In the genomic region with DNA sequence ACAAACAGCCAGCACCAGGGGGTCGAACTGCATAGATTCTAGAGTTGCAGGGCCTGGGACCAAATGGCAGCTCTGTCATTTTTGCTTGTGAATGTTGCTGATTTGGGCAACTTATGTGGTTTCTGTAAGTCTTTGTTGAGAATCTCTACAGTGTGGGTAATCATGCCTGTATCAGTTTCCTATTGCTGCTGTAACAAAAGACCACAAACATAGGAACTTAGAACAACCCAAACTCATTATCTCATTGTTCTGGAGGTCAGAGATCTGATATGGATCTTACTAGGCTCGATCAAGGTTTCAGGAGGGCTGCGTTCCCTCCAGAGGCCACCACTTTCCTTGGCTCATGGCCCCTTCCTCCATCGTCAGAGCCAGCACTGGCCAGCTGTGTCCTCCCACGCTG, we compare ENCODE assay signal across 15 cellular contexts.
DNase-seq lines count a peak whose midpoint lies in the region; ATAC-seq and TF ChIP-seq lines count a peak whose summit lies in the region.
"Had no signal": no experiment of that assay in that cellular context is flagged by ENCODE, and none has a peak within 500 bp of the region (broad histone marks: within the 10 kb centered on the region; RNA-seq: fewer than 3 reads in every experiment).

No MANE protein-coding gene starts in this region.

- ATAC-seq in right lobe of liver (no peak), HG03571 (IDR thresholded peaks at IDR 0.05; ENCODE audit: unreplicated experiment) (no peak), GM21737 (IDR thresholded peaks at IDR 0.05; ENCODE audit: unreplicated experiment) (no peak), HG02852 (IDR thresholded peaks at IDR 0.05; ENCODE audit: unreplicated experiment) (no peak)

- DNase-seq in endodermal cell: peak; percentile 22
- DNase-seq in right lobe of liver: no peak
- DNase-seq: 8988T; C1 segment of cervical spinal cord; Calu3; CD4-positive, alpha-beta memory T cell; COR-L47; DMS153; DND-41; GOT3 had no signal

- no peak overlapping the region for H3K27ac Mint-ChIP-seq in endodermal cell
- H3K27ac Mint-ChIP-seq: CD4-positive, alpha-beta memory T cell had no signal

- H3K27ac ChIP-seq in HEK293 (ENCODE audit: extremely low read depth, low read depth, low read length) (no peak overlapping the region), endodermal cell (ENCODE audit: low read depth, low read length) (peak overlapping the region; percentile 53), right lobe of liver (peak overlapping the region in 1 of 3 donors; percentile 79)

- peaks cover 5% of the 10 kb centered on the region for H3K4me1 Mint-ChIP-seq in endodermal cell
- H3K4me1 Mint-ChIP-seq: CD4-positive, alpha-beta memory T cell had no signal

- POLR2A ChIA-PET in HEK293 (lab: Yijun Ruan, JAX): interaction anchor here (1.0 kb wide), 1 partner anchor 15 kb away, joined by 4 read pairs; no protein-coding TSS in a partner anchor

- H3K36me3 ChIP-seq in HEK293 (ENCODE audit: control insufficient read depth in 2 of 2, insufficient read depth in 1 of 2, low read length in 2 of 2): no peaks in the 10 kb centered on the region
- H3K36me3 ChIP-seq in endodermal cell (ENCODE audit: control insufficient read depth, insufficient read depth, low read length): no peaks in the 10 kb centered on the region
- H3K36me3 ChIP-seq in right lobe of liver: no peaks in the 10 kb centered on the region
- H3K36me3 ChIP-seq: HAP-1 had no signal

- H3K4me1 ChIP-seq in HEK293 (ENCODE audit: control insufficient read depth, insufficient read depth, low read length) (no peaks in the 10 kb centered on the region), endodermal cell (ENCODE audit: control insufficient read depth, insufficient read depth, low read length) (no peaks in the 10 kb centered on the region), right lobe of liver (peaks cover 0 to 50% (median 8%) of the 10 kb centered on the region in 4 donors)
- H3K4me1 ChIP-seq: HAP-1 had no signal

- H3K4me3 Mint-ChIP-seq in endodermal cell: no peak overlapping the region
- H3K4me3 Mint-ChIP-seq: CD4-positive, alpha-beta memory T cell had no signal

- peaks cover 5% of the 10 kb centered on the region for H3K36me3 Mint-ChIP-seq in endodermal cell (ENCODE audit: low read depth)
- H3K36me3 Mint-ChIP-seq: CD4-positive, alpha-beta memory T cell had no signal

- no peaks in the 10 kb centered on the region for H3K9me3 ChIP-seq in HEK293 (ENCODE audit: control insufficient read depth, insufficient read depth, low read depth, low read length)
- H3K9me3 ChIP-seq in endodermal cell (ENCODE audit: control insufficient read depth, low read length): peaks cover 10% of the 10 kb centered on the region
- H3K9me3 ChIP-seq in right lobe of liver: no peaks in the 10 kb centered on the region
- H3K9me3 ChIP-seq: HAP-1 had no signal

- WGBS in endodermal cell (ENCODE audit: insufficient coverage in 1 of 2, insufficient read length in 1 of 2), 2 experiments: 82 to 91% methylated on average over 3 to 5 of the region's 5 CpGs
- 80% methylated on average over 1 of the region's 5 CpGs for WGBS in right lobe of liver (ENCODE audit: insufficient coverage, low coverage, low lambda C conversion rate, missing lambda C conversion rate)

- CTCF ChIA-PET in HEK293 (lab: Yijun Ruan, JAX): no interaction called here

- peaks cover 9% of the 10 kb centered on the region for H3K9me3 Mint-ChIP-seq in endodermal cell

- intact Hi-C loops in right lobe of liver (cut with DNase I): no loop called here

- no peak overlapping the region for H3K4me3 ChIP-seq in HEK293 (ENCODE audit: low read depth, low read length)
- H3K4me3 ChIP-seq in endodermal cell (ENCODE audit: low read length): no peak overlapping the region
- H3K4me3 ChIP-seq in right lobe of liver: peak overlapping the region in 2 of 3 donors; percentile 12 to 39
- H3K4me3 ChIP-seq: HAP-1 had no signal

- H3K27me3 ChIP-seq in endodermal cell (ENCODE audit: control insufficient read depth, insufficient read depth, low read length, poor library complexity, severe bottlenecking): no peaks in the 10 kb centered on the region
- H3K27me3 ChIP-seq in right lobe of liver: no peaks in the 10 kb centered on the region

- TF ChIP-seq POLR2A in right lobe of liver (IDR thresholded peaks at IDR 0.05): no peak

- TF ChIP-seq CTCF in HEK293 (tag by site-specific recombination; IDR thresholded peaks at IDR 0.05) (no peak), endodermal cell (conservative IDR thresholded peaks at IDR 0.05) (no peak), right lobe of liver (IDR thresholded peaks at IDR 0.05) (no peak)

- H3K9ac ChIP-seq in endodermal cell (ENCODE audit: extremely low read depth, low read length, poor library complexity, severe bottlenecking): no peak overlapping the region

- no peaks in the 10 kb centered on the region for H3K27me3 Mint-ChIP-seq in endodermal cell (ENCODE audit: insufficient read depth)

TF ChIP-seq in HEK293, 187 proteins besides CTCF, POLR2A, EP300 and RAD21:
- no peak for TF ChIP-seq ZNF76 (tag by site-specific recombination; IDR thresholded peaks at IDR 0.05; ENCODE audit: borderline replicate concordance, low read depth)
- TF ChIP-seq TRIM28 (IDR thresholded peaks at IDR 0.05; ENCODE audit: borderline replicate concordance, low read length): 0 out of 2 replicates have a peak, but pooled peaks have one; percentile 45
- TF ChIP-seq SETDB1 (IDR thresholded peaks at IDR 0.05; ENCODE audit: insufficient read length, low read length): peak; percentile 54
- TF ChIP-seq, protein P1, sequence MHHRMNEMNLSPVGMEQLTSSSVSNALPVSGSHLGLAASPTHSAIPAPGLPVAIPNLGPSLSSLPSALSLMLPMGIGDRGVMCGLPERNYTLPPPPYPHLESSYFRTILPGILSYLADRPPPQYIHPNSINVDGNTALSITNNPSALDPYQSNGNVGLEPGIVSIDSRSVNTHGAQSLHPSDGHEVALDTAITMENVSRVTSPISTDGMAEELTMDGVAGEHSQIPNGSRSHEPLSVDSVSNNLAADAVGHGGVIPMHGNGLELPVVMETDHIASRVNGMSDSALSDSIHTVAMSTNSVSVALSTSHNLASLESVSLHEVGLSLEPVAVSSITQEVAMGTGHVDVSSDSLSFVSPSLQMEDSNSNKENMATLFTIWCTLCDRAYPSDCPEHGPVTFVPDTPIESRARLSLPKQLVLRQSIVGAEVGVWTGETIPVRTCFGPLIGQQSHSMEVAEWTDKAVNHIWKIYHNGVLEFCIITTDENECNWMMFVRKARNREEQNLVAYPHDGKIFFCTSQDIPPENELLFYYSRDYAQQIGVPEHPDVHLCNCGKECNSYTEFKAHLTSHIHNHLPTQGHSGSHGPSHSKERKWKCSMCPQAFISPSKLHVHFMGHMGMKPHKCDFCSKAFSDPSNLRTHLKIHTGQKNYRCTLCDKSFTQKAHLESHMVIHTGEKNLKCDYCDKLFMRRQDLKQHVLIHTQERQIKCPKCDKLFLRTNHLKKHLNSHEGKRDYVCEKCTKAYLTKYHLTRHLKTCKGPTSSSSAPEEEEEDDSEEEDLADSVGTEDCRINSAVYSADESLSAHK (tag by site-specific recombination; IDR thresholded peaks at IDR 0.05): no peak
- TF ChIP-seq, protein P2, sequence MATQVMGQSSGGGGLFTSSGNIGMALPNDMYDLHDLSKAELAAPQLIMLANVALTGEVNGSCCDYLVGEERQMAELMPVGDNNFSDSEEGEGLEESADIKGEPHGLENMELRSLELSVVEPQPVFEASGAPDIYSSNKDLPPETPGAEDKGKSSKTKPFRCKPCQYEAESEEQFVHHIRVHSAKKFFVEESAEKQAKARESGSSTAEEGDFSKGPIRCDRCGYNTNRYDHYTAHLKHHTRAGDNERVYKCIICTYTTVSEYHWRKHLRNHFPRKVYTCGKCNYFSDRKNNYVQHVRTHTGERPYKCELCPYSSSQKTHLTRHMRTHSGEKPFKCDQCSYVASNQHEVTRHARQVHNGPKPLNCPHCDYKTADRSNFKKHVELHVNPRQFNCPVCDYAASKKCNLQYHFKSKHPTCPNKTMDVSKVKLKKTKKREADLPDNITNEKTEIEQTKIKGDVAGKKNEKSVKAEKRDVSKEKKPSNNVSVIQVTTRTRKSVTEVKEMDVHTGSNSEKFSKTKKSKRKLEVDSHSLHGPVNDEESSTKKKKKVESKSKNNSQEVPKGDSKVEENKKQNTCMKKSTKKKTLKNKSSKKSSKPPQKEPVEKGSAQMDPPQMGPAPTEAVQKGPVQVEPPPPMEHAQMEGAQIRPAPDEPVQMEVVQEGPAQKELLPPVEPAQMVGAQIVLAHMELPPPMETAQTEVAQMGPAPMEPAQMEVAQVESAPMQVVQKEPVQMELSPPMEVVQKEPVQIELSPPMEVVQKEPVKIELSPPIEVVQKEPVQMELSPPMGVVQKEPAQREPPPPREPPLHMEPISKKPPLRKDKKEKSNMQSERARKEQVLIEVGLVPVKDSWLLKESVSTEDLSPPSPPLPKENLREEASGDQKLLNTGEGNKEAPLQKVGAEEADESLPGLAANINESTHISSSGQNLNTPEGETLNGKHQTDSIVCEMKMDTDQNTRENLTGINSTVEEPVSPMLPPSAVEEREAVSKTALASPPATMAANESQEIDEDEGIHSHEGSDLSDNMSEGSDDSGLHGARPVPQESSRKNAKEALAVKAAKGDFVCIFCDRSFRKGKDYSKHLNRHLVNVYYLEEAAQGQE (tag by site-specific recombination; IDR thresholded peaks at IDR 0.05): no peak
- no peak for TF ChIP-seq ZNF174 (tag by site-specific recombination; IDR thresholded peaks at IDR 0.05)
- TF ChIP-seq ZNF571 (tag by site-specific recombination; IDR thresholded peaks at IDR 0.05): no peak
TF ChIP-seq in HEK293: peak in this region for 2.

Comparison
In these comparisons a context has a peak if more than half of its experiments do, and no peak if none do; other contexts are left out.
1. H3K4me3 ChIP-seq: peak in right lobe of liver (2 of 3); none in HEK293 (single experiment) and endodermal cell (single experiment).